In the genomic region with DNA sequence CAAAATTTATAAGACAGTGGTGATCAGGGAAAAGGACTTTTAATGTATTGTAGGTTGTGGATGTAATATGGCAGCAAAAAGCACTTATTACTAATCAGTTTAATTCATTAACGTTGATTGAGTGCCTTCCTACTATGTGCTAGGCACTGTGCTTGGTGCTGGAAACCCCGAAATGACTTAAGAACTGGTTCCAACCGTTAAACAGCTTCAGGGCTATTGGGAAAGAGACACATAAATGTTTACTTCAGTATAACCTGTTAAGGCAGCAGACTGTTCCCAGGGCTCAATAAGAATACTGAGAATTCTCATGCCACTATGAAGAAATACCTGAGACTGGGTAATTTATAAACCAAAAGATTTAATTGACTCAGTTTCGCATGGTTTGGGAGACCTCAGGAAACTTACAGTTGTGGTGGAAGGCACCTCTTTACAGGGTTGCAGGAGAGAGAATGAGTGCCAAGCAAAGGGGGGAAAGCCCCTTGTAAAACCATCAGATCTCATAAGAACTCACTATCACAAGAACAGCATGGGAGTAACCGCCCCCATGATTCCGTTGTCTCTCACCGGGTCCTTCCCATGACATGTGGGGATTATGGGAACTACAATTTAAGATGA, we compare ENCODE assay signal across 14 cellular contexts. TPM values are rescaled to one million over a fixed set of nuclear protein-coding genes. Genes with fewer than 3 reads are reported as not detected.
DNase-seq lines count a peak whose midpoint lies in the region; ATAC-seq, FAIRE-seq and TF ChIP-seq lines count a peak whose summit lies in the region.
"Had no signal": no experiment of that assay in that cellular context is flagged by ENCODE, and none has a peak within 500 bp of the region (broad histone marks: within the 10 kb centered on the region; RNA-seq: fewer than 3 reads in every experiment).

No MANE protein-coding gene starts in this region.

- H3K4me1 ChIP-seq in CD8-positive, alpha-beta T cell (ENCODE audit: insufficient read depth, low read length), result peaks cover 15% of the 10 kb centered on the region
- H3K4me1 ChIP-seq in MM.1S (ENCODE audit: low read length), result peaks cover 10% of the 10 kb centered on the region
- no peaks in the 10 kb centered on the region for H3K4me1 ChIP-seq in astrocyte (ENCODE audit: insufficient read depth, low read length)
- H3K4me1 ChIP-seq in neural progenitor cell, result no peaks in the 10 kb centered on the region
- H3K4me1 ChIP-seq in sigmoid colon, result peaks cover 0 to 24% (median 15%) of the 10 kb centered on the region in 4 donors
- peaks cover 4 to 53% of the 10 kb centered on the region in 2 donors for H3K4me1 ChIP-seq in left lung

- H2AFZ ChIP-seq in MM.1S (ENCODE audit: low read length) (no peak overlapping the region), astrocyte (ENCODE audit: low read depth, low read length) (no peak overlapping the region), neural progenitor cell (replicated peaks) (no peak overlapping the region)

- no peaks in the 10 kb centered on the region for H3K9me3 ChIP-seq in CD8-positive, alpha-beta T cell (ENCODE audit: low read length)
- H3K9me3 ChIP-seq in MM.1S (replicated peaks; ENCODE audit: insufficient read depth, low read length), result no peaks in the 10 kb centered on the region
- H3K9me3 ChIP-seq in astrocyte (ENCODE audit: insufficient read depth, low read depth, low read length), result no peaks in the 10 kb centered on the region
- no peaks in the 10 kb centered on the region for H3K9me3 ChIP-seq in neural progenitor cell (ENCODE audit: low read depth)
- peaks cover 0 to 2% (median 0%) of the 10 kb centered on the region in 4 donors for H3K9me3 ChIP-seq in sigmoid colon
- H3K9me3 ChIP-seq in left lung, result no peaks in the 10 kb centered on the region
- H3K9me3 ChIP-seq: HAP-1 had no signal

- H3K4me3 Mint-ChIP-seq in CD8-positive, alpha-beta T cell, result peak overlapping the region; percentile 92
- H3K4me3 Mint-ChIP-seq in astrocyte (ENCODE audit: unreplicated experiment) (peak overlapping the region; percentile 77), neural progenitor cell (peak overlapping the region; percentile 84)

- H3K9me2 ChIP-seq in MM.1S (replicated peaks; ENCODE audit: insufficient read depth, low read length), result no peaks in the 10 kb centered on the region

- H3K4me2 ChIP-seq in MM.1S (ENCODE audit: low read depth, low read length), result peak overlapping the region; percentile 73; the same call in 1 of the 2 replicates
- H3K4me2 ChIP-seq in astrocyte (ENCODE audit: low read length), result no peak overlapping the region
- H3K4me2 ChIP-seq in neural progenitor cell, result no peak overlapping the region

- intact Hi-C loops in CD8-positive, alpha-beta T cell (cut with DNase I, micrococcal nuclease), result loop anchor here in 1 of 2 experiments (5.0 kb wide), 1 partner anchor 36 kb away; no protein-coding TSS in a partner anchor
- intact Hi-C loops in sigmoid colon (cut with DNase I) (no loop called here), left lung (cut with DNase I) (no loop called here)

- H3F3A ChIP-seq in MM.1S (ENCODE audit: insufficient read depth, low read length) (peaks cover 14% of the 10 kb centered on the region), neural progenitor cell (ENCODE audit: low read depth) (peaks cover 5% of the 10 kb centered on the region)

- no peaks in the 10 kb centered on the region for H3K9me3 Mint-ChIP-seq in CD8-positive, alpha-beta T cell
- no peaks in the 10 kb centered on the region for H3K9me3 Mint-ChIP-seq in astrocyte (ENCODE audit: unreplicated experiment)
- no peaks in the 10 kb centered on the region for H3K9me3 Mint-ChIP-seq in neural progenitor cell

- H3K4me1 Mint-ChIP-seq in CD8-positive, alpha-beta T cell (ENCODE audit: low read depth), result peaks cover 27% of the 10 kb centered on the region
- peaks cover 14% of the 10 kb centered on the region for H3K4me1 Mint-ChIP-seq in astrocyte (ENCODE audit: low read depth, unreplicated experiment)
- H3K4me1 Mint-ChIP-seq in neural progenitor cell, result peaks cover 12% of the 10 kb centered on the region

- CTCF ChIA-PET in CD8-positive, alpha-beta T cell (lab: Charles Lee), result interaction anchor here (0.6 kb wide), 1 partner anchor 37 kb away, joined by 3 read pairs; no protein-coding TSS in a partner anchor

- DNase-seq in CD8-positive, alpha-beta T cell, result no peak
- no peak for DNase-seq in MM.1S
- no peak for DNase-seq in astrocyte (ENCODE audit: low read depth)
- DNase-seq in neural progenitor cell (ENCODE audit: low spot score), result no peak
- no peak for DNase-seq in D721Med (ENCODE audit: insufficient read length, low spot score)
- DNase-seq in sigmoid colon, result no peak
- DNase-seq in left lung, result no peak
- DNase-seq: activated gamma-delta T cell, cortex of kidney, KBM-7 had no signal

- WGBS in sigmoid colon, 2 donors, result 85 to 93% methylated on average over 7 of the region's 7 CpGs

- ATAC-seq in CD8-positive, alpha-beta T cell, result no peak
- ATAC-seq in HG02642 (IDR thresholded peaks at IDR 0.05; ENCODE audit: poor library complexity, unreplicated experiment), result no peak
- ATAC-seq in left lung, result no peak

- FAIRE-seq in astrocyte (lab: Jason Lieb, UNC), result no peak
- no peak for FAIRE-seq in D721Med (lab: Jason Lieb, UNC)
- FAIRE-seq: TTC549 had no signal

- POLR2A ChIA-PET in CD8-positive, alpha-beta T cell (lab: Charles Lee), result interaction anchor here (0.9 kb wide), 1 partner anchor 10 kb away, joined by 3 read pairs; no protein-coding TSS in a partner anchor

- H4K20me1 ChIP-seq in MM.1S (ENCODE audit: insufficient read depth, low read length) (no peaks in the 10 kb centered on the region), astrocyte (ENCODE audit: insufficient read depth, low read length) (peaks cover 5% of the 10 kb centered on the region), neural progenitor cell (ENCODE audit: low read depth) (peaks cover 8% of the 10 kb centered on the region)

- TF ChIP-seq CTCF in CD8-positive, alpha-beta T cell (IDR thresholded peaks at IDR 0.05), result no peak
- TF ChIP-seq CTCF in MM.1S (IDR thresholded peaks at IDR 0.05; ENCODE audit: low read length), result no peak
- TF ChIP-seq CTCF in astrocyte (IDR thresholded peaks at IDR 0.05; ENCODE audit: insufficient read depth, low read depth, low read length), result no peak
- TF ChIP-seq CTCF in neural progenitor cell (IDR thresholded peaks at IDR 0.05), result no peak
- no peak for TF ChIP-seq CTCF in D721Med (IDR thresholded peaks at IDR 0.05; ENCODE audit: insufficient read depth, missing control alignments)
- no peak for TF ChIP-seq CTCF in sigmoid colon (IDR thresholded peaks at IDR 0.05)
- TF ChIP-seq CTCF in left lung (IDR thresholded peaks at IDR 0.05), result no peak

- H3K36me3 Mint-ChIP-seq in CD8-positive, alpha-beta T cell, result peaks cover 3% of the 10 kb centered on the region
- no peaks in the 10 kb centered on the region for H3K36me3 Mint-ChIP-seq in astrocyte (ENCODE audit: low read depth, unreplicated experiment)
- H3K36me3 Mint-ChIP-seq in neural progenitor cell, result no peaks in the 10 kb centered on the region

- no peaks in the 10 kb centered on the region for H3K36me3 ChIP-seq in CD8-positive, alpha-beta T cell (ENCODE audit: insufficient read depth, low read length)
- no peaks in the 10 kb centered on the region for H3K36me3 ChIP-seq in MM.1S (replicated peaks; ENCODE audit: insufficient read depth, low read length)
- no peaks in the 10 kb centered on the region for H3K36me3 ChIP-seq in astrocyte (ENCODE audit: insufficient read depth, low read length)
- no peaks in the 10 kb centered on the region for H3K36me3 ChIP-seq in neural progenitor cell
- H3K36me3 ChIP-seq in sigmoid colon, result no peaks in the 10 kb centered on the region
- H3K36me3 ChIP-seq in left lung, result no peaks in the 10 kb centered on the region
- H3K36me3 ChIP-seq: HAP-1 had no signal

- no peak for TF ChIP-seq EP300 in sigmoid colon (IDR thresholded peaks at IDR 0.05)

- peaks cover 25% of the 10 kb centered on the region for H3K79me2 ChIP-seq in MM.1S (ENCODE audit: low read length)
- peaks cover 16% of the 10 kb centered on the region for H3K79me2 ChIP-seq in astrocyte (ENCODE audit: insufficient read depth, low read length)
- peaks cover 32% of the 10 kb centered on the region for H3K79me2 ChIP-seq in neural progenitor cell (ENCODE audit: low read depth)

- no peak overlapping the region for H3K27ac ChIP-seq in CD8-positive, alpha-beta T cell (ENCODE audit: low read depth, low read length)
- H3K27ac ChIP-seq in MM.1S (ENCODE audit: low read length), result no peak overlapping the region
- H3K27ac ChIP-seq in astrocyte (ENCODE audit: low read depth, low read length), result no peak overlapping the region
- no peak overlapping the region for H3K27ac ChIP-seq in neural progenitor cell
- peak overlapping the region in 1 of 4 donors; percentile 97 for H3K27ac ChIP-seq in sigmoid colon
- no peak overlapping the region for H3K27ac ChIP-seq in left lung

- H3K9ac ChIP-seq in MM.1S (ENCODE audit: low read length) (no peak overlapping the region), astrocyte (ENCODE audit: low read length) (no peak overlapping the region), neural progenitor cell (no peak overlapping the region)

- no peaks in the 10 kb centered on the region for H3K27me3 Mint-ChIP-seq in CD8-positive, alpha-beta T cell (ENCODE audit: low read depth)
- no peaks in the 10 kb centered on the region for H3K27me3 Mint-ChIP-seq in astrocyte (ENCODE audit: low read depth, unreplicated experiment)
- H3K27me3 Mint-ChIP-seq in neural progenitor cell (ENCODE audit: insufficient read depth, low read depth), result no peaks in the 10 kb centered on the region

- no peak overlapping the region for H3K4me3 ChIP-seq in CD8-positive, alpha-beta T cell (ENCODE audit: low read depth, low read length)
- no peak overlapping the region for H3K4me3 ChIP-seq in MM.1S (ENCODE audit: low read length)
- H3K4me3 ChIP-seq in astrocyte (ENCODE audit: insufficient read depth, low read depth, low read length), result no peak overlapping the region
- no peak overlapping the region for H3K4me3 ChIP-seq in neural progenitor cell
- no peak overlapping the region for H3K4me3 ChIP-seq in sigmoid colon
- H3K4me3 ChIP-seq in left lung, result no peak overlapping the region

- H3K27ac Mint-ChIP-seq in CD8-positive, alpha-beta T cell, result no peak overlapping the region
- H3K27ac Mint-ChIP-seq in astrocyte (ENCODE audit: unreplicated experiment) (no peak overlapping the region), neural progenitor cell (no peak overlapping the region)

- no peak for TF ChIP-seq POLR2A in sigmoid colon (IDR thresholded peaks at IDR 0.05)

- H3K27me3 ChIP-seq in CD8-positive, alpha-beta T cell (ENCODE audit: insufficient read depth, low read length), result no peaks in the 10 kb centered on the region
- H3K27me3 ChIP-seq in MM.1S (replicated peaks; ENCODE audit: insufficient read depth, low read length), result no peaks in the 10 kb centered on the region
- H3K27me3 ChIP-seq in astrocyte (ENCODE audit: insufficient read depth, low read length), result no peaks in the 10 kb centered on the region
- H3K27me3 ChIP-seq in neural progenitor cell, result no peaks in the 10 kb centered on the region
- no peaks in the 10 kb centered on the region for H3K27me3 ChIP-seq in sigmoid colon
- no peaks in the 10 kb centered on the region for H3K27me3 ChIP-seq in left lung
- H3K27me3 ChIP-seq: foreskin keratinocyte had no signal

RNA-seq across cellular contexts. Expression of gene SLC25A13, which starts 1.1 kb away (rescaled TPM):
- 1 to 10 TPM; 8.0 to 8.3 TPM for total RNA-seq in CD8-positive, alpha-beta T cell
- 56.0 and 58.1 TPM in 2 replicates for total RNA-seq in astrocyte
- 83.3 and 87.8 TPM in 2 replicates for total RNA-seq in neural progenitor cell (ENCODE audit: low replicate concordance)
- total RNA-seq in sigmoid colon, result 10 to 100 TPM; 10.7 to 33.0 (median 14.9) TPM
- polyA plus RNA-seq in sigmoid colon, result 10 to 100 TPM; 20.8 to 30.5 (median 21.6) TPM
- 10 to 100 TPM; 20.2 to 41.2 TPM for total RNA-seq in left lung
